Comparison of ENCODE assay signal across 32 cellular contexts in genomic region chr5:34011521-34011920, GRCh38. TPM values are rescaled to one million over a fixed set of nuclear protein-coding genes. Genes with fewer than 3 reads are reported as not detected.
"Had no signal": no experiment of that assay in that cellular context is flagged by ENCODE, and none has a peak within 500 bp of the region (broad histone marks: within the 10 kb centered on the region; RNA-seq: fewer than 3 reads in every experiment).

No MANE protein-coding gene starts in this region.

- H3K4me3 ChIP-seq: adrenal gland, ascending aorta, breast epithelium, colonic mucosa, dorsolateral prefrontal cortex, esophagus muscularis mucosa, hepatocyte, lower lobe of right lung, right lobe of liver, stomach, transverse colon had no signal

- H3K27me3 Mint-ChIP-seq: activated T-cell treated with anti-CD3 and anti-CD28 coated beads, Interleukin-2, amount 50 U/mL, for 24 hours; activated T-helper 17 cell treated with anti-CD3 and anti-CD28 coated beads, Interleukin-2, amount 50 U/mL, for 72 hours; effector memory CD8-positive, alpha-beta T cell; stimulated activated memory B cell treated with anti-CD40 and anti-IgM and Interleukin-4, amounts not matched to agents 10 μg/mL and 1 μg/mL and 100 μg/mL, for 72 hours had no signal

- H3K4me3 Mint-ChIP-seq: activated T-cell treated with anti-CD3 and anti-CD28 coated beads, Interleukin-2, amount 50 U/mL, for 24 hours; activated T-helper 17 cell treated with anti-CD3 and anti-CD28 coated beads, Interleukin-2, amount 50 U/mL, for 72 hours; effector memory CD8-positive, alpha-beta T cell; immature natural killer cell; naive B cell; stimulated activated memory B cell treated with anti-CD40 and anti-IgM and Interleukin-4, amounts not matched to agents 10 μg/mL and 1 μg/mL and 100 μg/mL, for 72 hours; T-helper 2 cell treated with Interferon-gamma antibody and Interleukin-4, amounts not matched to agents 5 μg/mL and 100 μg/mL, for 36 hours had no signal

- H3K9me3 ChIP-seq: adrenal gland, ascending aorta, breast epithelium, colonic mucosa, esophagus muscularis mucosa, lower lobe of right lung, right lobe of liver, stomach, transverse colon had no signal

- ATAC-seq: activated naive CD4-positive, alpha-beta T cell treated with anti-CD3 and anti-CD28 coated beads, Interleukin-2, amount 50 U/mL, for 72 hours; activated T-helper 17 cell treated with anti-CD3 and anti-CD28 coated beads, Interleukin-2, amount 50 U/mL, for 72 hours; effector memory CD8-positive, alpha-beta T cell; foreskin keratinocyte; left lobe of liver; lower lobe of right lung; right lobe of liver; stimulated activated memory B cell treated with anti-CD40 and anti-IgM and Interleukin-4, amounts not matched to agents 10 μg/mL and 1 μg/mL and 100 μg/mL, for 72 hours had no signal

- H3K36me3 Mint-ChIP-seq: naive B cell; stimulated activated memory B cell treated with anti-CD40 and anti-IgM and Interleukin-4, amounts not matched to agents 10 μg/mL and 1 μg/mL and 100 μg/mL, for 72 hours had no signal

- H3K4me2 ChIP-seq: hepatocyte had no signal

- H3K36me3 ChIP-seq: adrenal gland, ascending aorta, breast epithelium, colonic mucosa, esophagus muscularis mucosa, lower lobe of right lung, right lobe of liver, stomach, transverse colon, WERI-Rb-1 had no signal

- H3K27me3 ChIP-seq: adrenal gland, ascending aorta, breast epithelium, colonic mucosa, dorsolateral prefrontal cortex, esophagus muscularis mucosa, foreskin keratinocyte, hepatocyte, right lobe of liver, stomach, transverse colon had no signal

- H2AFZ ChIP-seq: hepatocyte had no signal

- H3K9me3 Mint-ChIP-seq: activated T-cell treated with anti-CD3 and anti-CD28 coated beads, Interleukin-2, amount 50 U/mL, for 24 hours; activated T-helper 17 cell treated with anti-CD3 and anti-CD28 coated beads, Interleukin-2, amount 50 U/mL, for 72 hours; effector memory CD8-positive, alpha-beta T cell; immature natural killer cell; neural crest cell had no signal

- H3K27ac ChIP-seq: ascending aorta, breast epithelium, colonic mucosa, dorsolateral prefrontal cortex, esophagus muscularis mucosa, foreskin keratinocyte, lower lobe of right lung, WERI-Rb-1 had no signal

- DNase-seq: activated CD4-positive, alpha-beta T cell treated with anti-CD3 and anti-CD28 coated beads, Interleukin-2, amount 50 U/mL, for 1 hour; activated CD4-positive, CD25-positive, alpha-beta regulatory T cell treated with anti-CD3 and anti-CD28 coated beads, Interleukin-2, amount 50 U/mL, for 72 hours; activated T-cell treated with anti-CD3 and anti-CD28 coated beads, Interleukin-2, amount 50 U/mL, for 24 hours; adrenal gland; colonic mucosa; dorsolateral prefrontal cortex; effector memory CD8-positive, alpha-beta T cell; foreskin keratinocyte; glutamatergic neuron; immature natural killer cell; lower lobe of right lung; naive B cell; occipital lobe; right lobe of liver; small intestine; stimulated activated CD4-positive, alpha-beta T cell treated with anti-CD3 and anti-CD28 coated beads, Interleukin-2, amount 100 ng/mL, for 24 hours; stomach; transverse colon; WERI-Rb-1 had no signal

- H3K4me1 ChIP-seq: breast epithelium had no signal

- H3K27ac Mint-ChIP-seq: activated naive CD4-positive, alpha-beta T cell treated with anti-CD3 and anti-CD28 coated beads, Interleukin-2, amount 50 U/mL, for 72 hours; activated T-cell treated with anti-CD3 and anti-CD28 coated beads, Interleukin-2, amount 50 U/mL, for 24 hours; activated T-helper 17 cell treated with anti-CD3 and anti-CD28 coated beads, Interleukin-2, amount 50 U/mL, for 72 hours; effector memory CD8-positive, alpha-beta T cell; immature natural killer cell; stimulated activated memory B cell treated with anti-CD40 and anti-IgM and Interleukin-4, amounts not matched to agents 10 μg/mL and 1 μg/mL and 100 μg/mL, for 72 hours; T-helper 2 cell treated with Interferon-gamma antibody and Interleukin-4, amounts not matched to agents 5 μg/mL and 100 μg/mL, for 36 hours had no signal

RNA-seq across cellular contexts. Expression of gene SLC45A2, which starts 27.0 kb away (rescaled TPM):
- total RNA-seq: activated T-helper 17 cell treated with anti-CD3 and anti-CD28 coated beads, Interleukin-2, amount 50 U/mL, for 72 hours; adrenal gland; ascending aorta; breast epithelium; endothelial cell of umbilical vein; foreskin keratinocyte; kidney epithelial cell; lower lobe of right lung; mesenteric fat pad; stomach had no signal
- polyA plus RNA-seq: endothelial cell of umbilical vein, foreskin keratinocyte, immature natural killer cell, small intestine had no signal
